Comparison of ENCODE assay signal across 8 cellular contexts in genomic region chr4:140861359-140862181, GRCh38.
DNase-seq lines count a peak whose midpoint lies in the region; ATAC-seq and TF ChIP-seq lines count a peak whose summit lies in the region.

No MANE protein-coding gene starts in this region.

- no peaks in the 10 kb centered on the region for H3K27me3 ChIP-seq in DND-41 (ENCODE audit: insufficient read depth, low read length, poor library complexity)
- no peaks in the 10 kb centered on the region for H3K27me3 ChIP-seq in SJCRH30
- H3K27me3 ChIP-seq in brain microvascular endothelial cell (replicated peaks) = no peaks in the 10 kb centered on the region
- no peaks in the 10 kb centered on the region for H3K27me3 ChIP-seq in spleen (replicated peaks in 1 of 7)

- H3K4me1 ChIP-seq in DND-41 (ENCODE audit: insufficient read depth, low read length) (no peaks in the 10 kb centered on the region), SJCRH30 (peaks cover 6% of the 10 kb centered on the region), spleen (peaks cover 0 to 19% (median 11%) of the 10 kb centered on the region in 6 donors)

- DNase-seq in DND-41 (peak; percentile 53), LoVo (ENCODE audit: low spot score) (peak; percentile 59), SJCRH30 (peak; percentile 65 to 88), brain microvascular endothelial cell (peak; percentile 89), iPS DF 4.7 (ENCODE audit: extremely low read depth, low spot score) (peak; percentile 46), spleen (no peak), HPDE6-E6E7 (ENCODE audit: extremely low spot score) (no peak)

- H3K9ac ChIP-seq in DND-41 (ENCODE audit: low read depth, low read length) = no peak overlapping the region

- H3K4me2 ChIP-seq in DND-41 (ENCODE audit: insufficient read depth, low read length) = no peak overlapping the region

- no peaks in the 10 kb centered on the region for H3K79me2 ChIP-seq in DND-41 (ENCODE audit: insufficient read depth, low read length)

- H2AFZ ChIP-seq in DND-41 (ENCODE audit: low read depth, low read length) = no peak overlapping the region

- peak; percentile 84 for TF ChIP-seq CTCF in DND-41 (IDR thresholded peaks at IDR 0.05; ENCODE audit: borderline replicate concordance, extremely low read depth, low read length, poor library complexity, severe bottlenecking)
- TF ChIP-seq CTCF in brain microvascular endothelial cell (IDR thresholded peaks at IDR 0.05; ENCODE audit: low read depth, low read length, missing control alignments) = peak; percentile 69
- peak; percentile 45 to 87 (median 72) for TF ChIP-seq CTCF in spleen (IDR thresholded peaks at IDR 0.05 in 8 of 11, conservative IDR thresholded peaks at IDR 0.05 in 3 of 11)

- no peaks in the 10 kb centered on the region for H3K9me3 ChIP-seq in DND-41 (ENCODE audit: insufficient read depth, low read length, severe bottlenecking)
- no peaks in the 10 kb centered on the region for H3K9me3 ChIP-seq in SJCRH30 (replicated peaks)
- H3K9me3 ChIP-seq in spleen = no peaks in the 10 kb centered on the region

- H3K4me3 ChIP-seq in DND-41 (ENCODE audit: low read depth in 1 of 2, low read length in 2 of 2) (no peak overlapping the region), SJCRH30 (no peak overlapping the region), brain microvascular endothelial cell (ENCODE audit: low read depth, low read length) (no peak overlapping the region), spleen (no peak overlapping the region)

- no peak for TF ChIP-seq POLR2A in spleen (IDR thresholded peaks at IDR 0.05)

- peak; percentile 69; the same call in 2 of the 3 replicates for ATAC-seq in DND-41 (ENCODE audit: insufficient read depth, low read depth)
- ATAC-seq in GM21723 (IDR thresholded peaks at IDR 0.05; ENCODE audit: unreplicated experiment) = peak; percentile 67

- WGBS in spleen, 5 donors = 40 to 44% (median 42%) methylated on average over 7 of the region's 7 CpGs

- H4K20me1 ChIP-seq in DND-41 (ENCODE audit: insufficient read depth, low read length) = no peaks in the 10 kb centered on the region

- H3K36me3 ChIP-seq in DND-41 (ENCODE audit: insufficient read depth, low read length) = no peaks in the 10 kb centered on the region
- H3K36me3 ChIP-seq in SJCRH30 = no peaks in the 10 kb centered on the region
- H3K36me3 ChIP-seq in brain microvascular endothelial cell (replicated peaks) = no peaks in the 10 kb centered on the region
- H3K36me3 ChIP-seq in spleen = no peaks in the 10 kb centered on the region

- intact Hi-C loops in spleen (cut with DNase I; ENCODE audit: low total_unique reads) = loop anchor here (2.0 kb wide), 1 partner anchor 273 kb away; no protein-coding TSS in a partner anchor

- in situ Hi-C loops in brain microvascular endothelial cell (cut with HindIII; ENCODE audit: low pct_ligation_motif_present, low sequenced_read_pairs) = no loop called here

- H3K27ac ChIP-seq in DND-41 (ENCODE audit: low read length) = no peak overlapping the region
- H3K27ac ChIP-seq in SJCRH30 = no peak overlapping the region
- no peak overlapping the region for H3K27ac ChIP-seq in brain microvascular endothelial cell
- no peak overlapping the region for H3K27ac ChIP-seq in spleen

Comparison
In these comparisons a context has a peak if more than half of its experiments do, and no peak if none do; other contexts are left out.
1. DNase-seq: peak in DND-41 (single experiment), LoVo (single experiment), SJCRH30 (2 of 2), brain microvascular endothelial cell (single experiment) and iPS DF 4.7 (single experiment); none in spleen (single experiment) and HPDE6-E6E7 (single experiment).
2. Peak in every context shown above with its lines, with median percentiles within 50 percentile points of each other: CTCF ChIP-seq.